22 cellular contexts compared by ENCODE assay signal in genomic region chr1:9780554-9781110, GRCh38.
"Had no signal": no experiment of that assay in that cellular context is flagged by ENCODE, and none has a peak within 500 bp of the region (broad histone marks: within the 10 kb centered on the region; RNA-seq: fewer than 3 reads in every experiment).

No MANE protein-coding gene starts in this region.

- H3K4me1 ChIP-seq: breast epithelium, parathyroid adenoma, right lobe of liver, upper lobe of left lung had no signal

- ATAC-seq: activated CD8-positive, alpha-beta T cell treated with anti-CD3 and anti-CD28 coated beads, Interleukin-2, amount 10 ng/mL, durations not matched to agents 7 days and 5 days; gastroesophageal sphincter; left colon; right lobe of liver; stimulated activated memory B cell treated with anti-CD40 and anti-IgM and Interleukin-4, amounts not matched to agents 10 μg/mL and 1 μg/mL and 100 μg/mL, for 72 hours; T-helper 17 cell had no signal

- H3K27ac ChIP-seq: breast epithelium, esophagus muscularis mucosa, gastroesophageal sphincter, neutrophil, parathyroid adenoma, right lobe of liver, upper lobe of left lung had no signal

- H3K9ac ChIP-seq: parathyroid adenoma had no signal

- H3K9me3 ChIP-seq: breast epithelium, esophagus muscularis mucosa, gastroesophageal sphincter, neutrophil, right lobe of liver, upper lobe of left lung had no signal

- H3K36me3 ChIP-seq: breast epithelium, esophagus muscularis mucosa, gastroesophageal sphincter, neutrophil, right lobe of liver, upper lobe of left lung had no signal

- H3K27me3 ChIP-seq: breast epithelium, esophagus muscularis mucosa, gastroesophageal sphincter, neutrophil, right lobe of liver, upper lobe of left lung had no signal

- H3K4me3 ChIP-seq: breast epithelium, esophagus muscularis mucosa, gastroesophageal sphincter, right lobe of liver, upper lobe of left lung had no signal

- DNase-seq: activated CD4-positive, alpha-beta T cell treated with anti-CD3 and anti-CD28 coated beads for 48 hours; activated CD4-positive, CD25-positive, alpha-beta regulatory T cell; activated CD8-positive, alpha-beta memory T cell treated with anti-CD3 and anti-CD28 coated beads, Interleukin-2, amount 50 U/mL, for 4 hours; activated CD8-positive, alpha-beta T cell treated with anti-CD3 and anti-CD28 coated beads, Interleukin-2, amount 10 ng/mL, durations not matched to agents 7 days and 5 days; activated naive CD4-positive, alpha-beta T cell treated with Interleukin-2 at 50 U/mL for 16 hours; activated naive CD8-positive, alpha-beta T cell treated with anti-CD3 and anti-CD28 coated beads for 36 hours; activated T-cell treated with anti-CD3 and anti-CD28 coated beads, Interleukin-2, amount 50 U/mL, for 24 hours; effector CD4-positive, alpha-beta T cell; head of caudate nucleus; hypothalamus; left colon; right lobe of liver; small intestine; stimulated activated CD4-positive, alpha-beta T cell treated with anti-CD3 and anti-CD28 coated beads, Interleukin-2, amount 100 ng/mL, for 24 hours; T-helper 17 cell; upper lobe of left lung had no signal

- H2AFZ ChIP-seq: parathyroid adenoma had no signal
